Comparison of ENCODE assay signal across 18 cellular contexts in the genomic region with DNA sequence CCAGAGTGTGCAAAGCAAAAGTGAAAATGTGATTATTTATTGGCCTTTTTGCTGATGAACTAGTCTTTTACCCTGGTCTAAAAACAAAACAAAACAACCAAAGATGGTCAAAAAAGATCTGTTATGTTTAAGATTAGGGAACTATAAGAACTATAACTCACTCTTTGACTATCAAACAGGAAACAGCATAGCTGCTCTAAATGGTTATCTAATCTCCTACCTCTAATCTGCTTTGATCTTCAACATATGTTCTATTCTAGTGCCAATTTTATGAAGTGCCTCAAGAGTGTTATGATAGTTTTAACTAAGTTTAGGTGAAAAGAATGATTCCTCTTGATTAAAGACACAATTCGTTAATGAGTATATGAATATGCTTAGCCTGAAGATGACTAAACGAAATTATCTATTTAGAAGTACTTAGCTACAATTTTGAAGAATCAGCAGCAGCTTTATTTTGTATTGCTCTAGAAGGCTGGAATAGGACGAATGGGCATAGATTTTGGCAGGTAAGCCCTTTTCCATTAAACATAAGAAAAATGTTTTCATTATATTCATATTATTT. TPM values are rescaled to one million over a fixed set of nuclear protein-coding genes. Genes with fewer than 3 reads are reported as not detected.
DNase-seq lines count a peak whose midpoint lies in the region; ATAC-seq and TF ChIP-seq lines count a peak whose summit lies in the region.
"Had no signal": no experiment of that assay in that cellular context is flagged by ENCODE, and none has a peak within 500 bp of the region (broad histone marks: within the 10 kb centered on the region; RNA-seq: fewer than 3 reads in every experiment).

No MANE protein-coding gene starts in this region.

- WGBS in urinary bladder: 47% methylated on average over 3 of the region's 3 CpGs

- H3K9me3 ChIP-seq in RWPE2 (ENCODE audit: severe bottlenecking) (no peaks in the 10 kb centered on the region), Caco-2 (no peaks in the 10 kb centered on the region)
- H3K9me3 ChIP-seq: psoas muscle had no signal

- ATAC-seq in RWPE2 (ENCODE audit: low read depth) (no peak), GM18861 (IDR thresholded peaks at IDR 0.05; ENCODE audit: unreplicated experiment) (no peak)
- no peak for ATAC-seq in central memory CD8-positive, alpha-beta T cell (replicated peaks; ENCODE audit: extremely low read depth, poor library complexity, severe bottlenecking)
- ATAC-seq: left colon, psoas muscle had no signal

- intact Hi-C loops in Caco-2 (cut with micrococcal nuclease; ENCODE audit: unreplicated experiment): no loop called here

- H3K9me3 Mint-ChIP-seq in activated naive CD4-positive, alpha-beta T cell treated with anti-CD3 and anti-CD28 coated beads, Interleukin-2, amount 50 U/mL, for 24 hours: no peaks in the 10 kb centered on the region
- no peaks in the 10 kb centered on the region for H3K9me3 Mint-ChIP-seq in central memory CD8-positive, alpha-beta T cell
- H3K9me3 Mint-ChIP-seq in Caco-2 (ENCODE audit: unreplicated experiment): no peaks in the 10 kb centered on the region

- H3K27me3 Mint-ChIP-seq in activated naive CD4-positive, alpha-beta T cell treated with anti-CD3 and anti-CD28 coated beads, Interleukin-2, amount 50 U/mL, for 24 hours: no peaks in the 10 kb centered on the region
- H3K27me3 Mint-ChIP-seq in central memory CD8-positive, alpha-beta T cell: no peaks in the 10 kb centered on the region
- no peaks in the 10 kb centered on the region for H3K27me3 Mint-ChIP-seq in Caco-2 (ENCODE audit: insufficient read depth, unreplicated experiment)
- H3K27me3 Mint-ChIP-seq: B cell had no signal

- H3K4me1 ChIP-seq in RWPE2 (ENCODE audit: insufficient read depth, poor library complexity, severe bottlenecking): peaks cover 30% of the 10 kb centered on the region
- no peaks in the 10 kb centered on the region for H3K4me1 ChIP-seq in urinary bladder (ENCODE audit: insufficient read depth)
- H3K4me1 ChIP-seq in Caco-2: peaks cover 7% of the 10 kb centered on the region; the same call in 1 of the 2 replicates

- no peak overlapping the region for H3K4me3 ChIP-seq in RWPE2 (ENCODE audit: severe bottlenecking)
- H3K4me3 ChIP-seq in urinary bladder (ENCODE audit: low read depth, low read length): no peak overlapping the region
- H3K4me3 ChIP-seq in Caco-2 (ENCODE audit: low read depth, low read length): no peak overlapping the region
- H3K4me3 ChIP-seq: hepatocyte, psoas muscle had no signal

- H3K27ac ChIP-seq in RWPE2 (ENCODE audit: poor library complexity, severe bottlenecking) (peak overlapping the region; percentile 97), urinary bladder (ENCODE audit: low read depth) (peak overlapping the region; percentile 50)
- H3K27ac ChIP-seq: hepatocyte, psoas muscle, RWPE1 had no signal

- CTCF ChIA-PET in Caco-2 (lab: Charles Lee): no interaction called here

- peak overlapping the region; percentile 71 for H3K27ac Mint-ChIP-seq in activated naive CD4-positive, alpha-beta T cell treated with anti-CD3 and anti-CD28 coated beads, Interleukin-2, amount 50 U/mL, for 24 hours
- peak overlapping the region; percentile 13 for H3K27ac Mint-ChIP-seq in central memory CD8-positive, alpha-beta T cell (ENCODE audit: low read depth)
- no peak overlapping the region for H3K27ac Mint-ChIP-seq in Caco-2 (ENCODE audit: unreplicated experiment)
- H3K27ac Mint-ChIP-seq: B cell had no signal

- POLR2A ChIA-PET in Caco-2 (lab: Charles Lee): no interaction called here

- H3K27me3 ChIP-seq in RWPE2 (ENCODE audit: insufficient read depth, poor library complexity, severe bottlenecking) (no peaks in the 10 kb centered on the region), Caco-2 (replicated peaks; ENCODE audit: control insufficient read depth, insufficient read depth, low read length) (no peaks in the 10 kb centered on the region)
- H3K27me3 ChIP-seq: hepatocyte had no signal

- no peak overlapping the region for H3K4me3 Mint-ChIP-seq in activated naive CD4-positive, alpha-beta T cell treated with anti-CD3 and anti-CD28 coated beads, Interleukin-2, amount 50 U/mL, for 24 hours
- H3K4me3 Mint-ChIP-seq in central memory CD8-positive, alpha-beta T cell: no peak overlapping the region
- H3K4me3 Mint-ChIP-seq in Caco-2 (ENCODE audit: unreplicated experiment): no peak overlapping the region
- H3K4me3 Mint-ChIP-seq: B cell had no signal

- no peak for DNase-seq in activated naive CD4-positive, alpha-beta T cell treated with anti-CD3 and anti-CD28 coated beads, Interleukin-2, amount 50 U/mL, for 16 hours
- DNase-seq in RWPE2 (ENCODE audit: low spot score) (no peak), Caco-2 (no peak), NK-92 (lab: John Stamatoyannopoulos, UW; ENCODE audit: unreplicated experiment) (no peak)
- DNase-seq in central memory CD8-positive, alpha-beta T cell (ENCODE audit: low spot score in 2 of 2): no peak
- DNase-seq: activated CD8-positive, alpha-beta memory T cell treated with anti-CD3 and anti-CD28 coated beads, Interleukin-2, amount 50 U/mL, for 4 hours; aorta; cortex of kidney; left colon; NCI-H2029 treated with DMSO at 0.1 percent for 48 hours; NCI-H774; psoas muscle had no signal

- BruUV-seq in Caco-2 (replicated peaks; lab: Mats Ljungman, UMichigan): no TSS peak

- peaks cover 59% of the 10 kb centered on the region for H3K4me1 Mint-ChIP-seq in activated naive CD4-positive, alpha-beta T cell treated with anti-CD3 and anti-CD28 coated beads, Interleukin-2, amount 50 U/mL, for 24 hours
- peaks cover 39% of the 10 kb centered on the region for H3K4me1 Mint-ChIP-seq in central memory CD8-positive, alpha-beta T cell
- peaks cover 6% of the 10 kb centered on the region for H3K4me1 Mint-ChIP-seq in Caco-2 (ENCODE audit: low read depth, unreplicated experiment)

- peaks cover 39% of the 10 kb centered on the region for H3K36me3 Mint-ChIP-seq in activated naive CD4-positive, alpha-beta T cell treated with anti-CD3 and anti-CD28 coated beads, Interleukin-2, amount 50 U/mL, for 24 hours
- peaks cover 56% of the 10 kb centered on the region for H3K36me3 Mint-ChIP-seq in central memory CD8-positive, alpha-beta T cell (ENCODE audit: insufficient read depth)
- peaks cover 48% of the 10 kb centered on the region for H3K36me3 Mint-ChIP-seq in Caco-2 (ENCODE audit: insufficient read depth, unreplicated experiment)

- H3K36me3 ChIP-seq in RWPE2 (ENCODE audit: low read depth): peaks cover 57% of the 10 kb centered on the region
- peaks cover 8% of the 10 kb centered on the region for H3K36me3 ChIP-seq in urinary bladder (ENCODE audit: insufficient read depth)
- peaks cover 1% of the 10 kb centered on the region for H3K36me3 ChIP-seq in Caco-2 (ENCODE audit: control insufficient read depth, insufficient read depth, low read length)

- TF ChIP-seq CTCF in RWPE2 (IDR thresholded peaks at IDR 0.05; ENCODE audit: poor library complexity, severe bottlenecking): no peak
- TF ChIP-seq CTCF in Caco-2 (IDR thresholded peaks at IDR 0.05; ENCODE audit: insufficient read depth in 1 of 2, low read depth in 1 of 2, low read length in 1 of 2, severe bottlenecking in 1 of 2, unreplicated experiment in 1 of 2): no peak

RNA-seq across cellular contexts. Expression of a gene that starts 46.0 kb away (rescaled TPM):
- total RNA-seq in urinary bladder: 95.7 TPM
- 22.5 TPM for polyA plus RNA-seq in urinary bladder
- 47.6 and 48.8 TPM in 2 replicates for total RNA-seq in Caco-2 (2022)
